Comparison of ENCODE assay signal across 8 cellular contexts in the genomic region with DNA sequence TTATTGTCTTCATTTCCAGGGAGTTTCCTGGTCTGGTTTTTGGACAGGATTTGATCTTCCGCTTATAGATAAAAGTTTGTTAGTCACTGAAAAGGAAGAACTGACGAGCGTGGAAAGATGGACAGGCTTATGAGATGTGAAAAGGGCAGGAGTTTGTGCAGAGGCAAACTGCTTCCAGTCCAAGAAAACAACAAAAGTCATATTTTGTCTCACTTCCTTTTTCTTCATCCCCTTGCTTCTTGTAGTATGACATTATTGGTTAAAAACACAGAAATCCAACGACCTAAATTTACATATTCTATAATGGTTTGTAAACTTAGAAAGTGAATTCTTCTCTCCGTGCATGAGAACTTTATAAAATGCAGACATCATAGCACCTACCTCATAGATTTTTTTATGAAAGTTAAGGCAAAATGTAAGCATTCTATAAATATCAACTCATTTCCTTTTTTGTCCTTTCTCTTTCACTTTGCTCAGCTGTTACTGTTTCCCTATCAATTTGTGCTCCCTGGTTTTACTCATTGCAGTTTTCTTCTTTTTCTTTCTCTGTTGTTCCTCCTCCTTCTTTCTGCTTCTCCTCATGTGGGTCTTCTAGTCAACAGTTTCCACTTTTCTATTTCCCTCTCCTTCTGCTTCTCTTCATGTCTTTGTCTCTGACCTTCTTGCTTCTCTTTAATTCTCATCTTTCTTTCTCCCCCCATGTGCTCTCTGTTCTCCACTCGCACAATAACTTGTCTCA.
DNase-seq lines count a peak whose midpoint lies in the region; ATAC-seq and TF ChIP-seq lines count a peak whose summit lies in the region.

No MANE protein-coding gene starts in this region.

- no peaks in the 10 kb centered on the region for H4K20me1 ChIP-seq in smooth muscle cell (ENCODE audit: low read depth)

- no peak overlapping the region for H3K27ac ChIP-seq in smooth muscle cell (ENCODE audit: low read depth)

- peak; percentile 98 for ATAC-seq in HG02938 (IDR thresholded peaks at IDR 0.05; ENCODE audit: unreplicated experiment)
- 0 out of 3 replicates have a peak, but pooled peaks have one; percentile 18 for ATAC-seq in SK-N-SH treated with all-trans-retinoic acid at 6 μM for 48 hours

- no peaks in the 10 kb centered on the region for H3K79me2 ChIP-seq in smooth muscle cell (ENCODE audit: low read depth)

- no peak for TF ChIP-seq CTCF in smooth muscle cell (IDR thresholded peaks at IDR 0.05; ENCODE audit: borderline replicate concordance, insufficient read depth, poor library complexity, severe bottlenecking)

- DNase-seq in activated T-cell treated with anti-CD3 and anti-CD28 coated beads, Interleukin-2, amount 50 U/mL, for 24 hours = no peak
- no peak for DNase-seq in activated T-cell treated with anti-CD3 and anti-CD28 coated beads, Interleukin-2, amount 50 U/mL, for 48 hours
- DNase-seq in smooth muscle cell (lab: John Stamatoyannopoulos, UW; ENCODE audit: unreplicated experiment) = no peak
- no peak for DNase-seq in amygdala (lab: John Stamatoyannopoulos, UW)
- no peak for DNase-seq in UCSD-AML1 (lab: John Stamatoyannopoulos, UW; ENCODE audit: unreplicated experiment)
- no peak for DNase-seq in kidney glomerular epithelial cell (lab: John Stamatoyannopoulos, UW)

- H3K4me1 Mint-ChIP-seq in activated T-cell treated with anti-CD3 and anti-CD28 coated beads, Interleukin-2, amount 50 U/mL, for 24 hours (ENCODE audit: low read depth) = peaks cover 16% of the 10 kb centered on the region

- no peaks in the 10 kb centered on the region for H3K4me1 ChIP-seq in smooth muscle cell (ENCODE audit: low read depth)

- no peaks in the 10 kb centered on the region for H3K27me3 ChIP-seq in smooth muscle cell (ENCODE audit: low read depth)

- H3K9me3 Mint-ChIP-seq in activated T-cell treated with anti-CD3 and anti-CD28 coated beads, Interleukin-2, amount 50 U/mL, for 24 hours = no peaks in the 10 kb centered on the region

- 69% methylated on average over 6 of the region's 6 CpGs for WGBS in smooth muscle cell (ENCODE audit: low lambda C conversion rate)

- no peak overlapping the region for H3K9ac ChIP-seq in smooth muscle cell (ENCODE audit: low read depth)

- H3F3A ChIP-seq in smooth muscle cell (ENCODE audit: low read depth) = no peaks in the 10 kb centered on the region

- no peaks in the 10 kb centered on the region for H3K9me3 ChIP-seq in smooth muscle cell (replicated peaks; ENCODE audit: low read depth)

- peak overlapping the region; percentile 62 for H3K4me2 ChIP-seq in smooth muscle cell

- H2AFZ ChIP-seq in smooth muscle cell (ENCODE audit: low read depth) = peak overlapping the region; percentile 90

- H3K4me3 Mint-ChIP-seq in activated T-cell treated with anti-CD3 and anti-CD28 coated beads, Interleukin-2, amount 50 U/mL, for 24 hours = peak overlapping the region; percentile 7

- no peaks in the 10 kb centered on the region for H3K36me3 ChIP-seq in smooth muscle cell (ENCODE audit: low read depth)

- no peak overlapping the region for H3K4me3 ChIP-seq in smooth muscle cell

- no peaks in the 10 kb centered on the region for H3K27me3 Mint-ChIP-seq in activated T-cell treated with anti-CD3 and anti-CD28 coated beads, Interleukin-2, amount 50 U/mL, for 24 hours

- peak overlapping the region; percentile 45 for H3K27ac Mint-ChIP-seq in activated T-cell treated with anti-CD3 and anti-CD28 coated beads, Interleukin-2, amount 50 U/mL, for 24 hours

- H3K36me3 Mint-ChIP-seq in activated T-cell treated with anti-CD3 and anti-CD28 coated beads, Interleukin-2, amount 50 U/mL, for 24 hours (ENCODE audit: low read depth) = no peaks in the 10 kb centered on the region

TF ChIP-seq in SK-N-SH treated with all-trans-retinoic acid at 6 μM for 48 hours, 23 proteins besides CTCF, POLR2A, EP300 and RAD21:
- TF ChIP-seq, protein P1, sequence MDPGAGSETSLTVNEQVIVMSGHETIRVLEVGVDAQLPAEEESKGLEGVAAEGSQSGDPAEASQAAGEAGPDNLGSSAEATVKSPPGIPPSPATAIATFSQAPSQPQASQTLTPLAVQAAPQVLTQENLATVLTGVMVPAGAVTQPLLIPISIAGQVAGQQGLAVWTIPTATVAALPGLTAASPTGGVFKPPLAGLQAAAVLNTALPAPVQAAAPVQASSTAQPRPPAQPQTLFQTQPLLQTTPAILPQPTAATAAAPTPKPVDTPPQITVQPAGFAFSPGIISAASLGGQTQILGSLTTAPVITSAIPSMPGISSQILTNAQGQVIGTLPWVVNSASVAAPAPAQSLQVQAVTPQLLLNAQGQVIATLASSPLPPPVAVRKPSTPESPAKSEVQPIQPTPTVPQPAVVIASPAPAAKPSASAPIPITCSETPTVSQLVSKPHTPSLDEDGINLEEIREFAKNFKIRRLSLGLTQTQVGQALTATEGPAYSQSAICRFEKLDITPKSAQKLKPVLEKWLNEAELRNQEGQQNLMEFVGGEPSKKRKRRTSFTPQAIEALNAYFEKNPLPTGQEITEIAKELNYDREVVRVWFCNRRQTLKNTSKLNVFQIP (CRISPR knock-in tag; IDR thresholded peaks at IDR 0.05; ENCODE audit: borderline replicate concordance, low read depth) = no peak
- no peak for TF ChIP-seq TOX (CRISPR knock-in tag; IDR thresholded peaks at IDR 0.05; ENCODE audit: borderline replicate concordance)
- TF ChIP-seq ARNTL (CRISPR knock-in tag; IDR thresholded peaks at IDR 0.05; ENCODE audit: borderline replicate concordance, low read depth) = no peak
- TF ChIP-seq TCF4 (CRISPR knock-in tag; IDR thresholded peaks at IDR 0.05; ENCODE audit: borderline replicate concordance) = no peak
- no peak for TF ChIP-seq GLIS3 (CRISPR knock-in tag; IDR thresholded peaks at IDR 0.05)
- no peak for TF ChIP-seq ZC3H10 (CRISPR knock-in tag; IDR thresholded peaks at IDR 0.05)
- TF ChIP-seq, protein P2, sequence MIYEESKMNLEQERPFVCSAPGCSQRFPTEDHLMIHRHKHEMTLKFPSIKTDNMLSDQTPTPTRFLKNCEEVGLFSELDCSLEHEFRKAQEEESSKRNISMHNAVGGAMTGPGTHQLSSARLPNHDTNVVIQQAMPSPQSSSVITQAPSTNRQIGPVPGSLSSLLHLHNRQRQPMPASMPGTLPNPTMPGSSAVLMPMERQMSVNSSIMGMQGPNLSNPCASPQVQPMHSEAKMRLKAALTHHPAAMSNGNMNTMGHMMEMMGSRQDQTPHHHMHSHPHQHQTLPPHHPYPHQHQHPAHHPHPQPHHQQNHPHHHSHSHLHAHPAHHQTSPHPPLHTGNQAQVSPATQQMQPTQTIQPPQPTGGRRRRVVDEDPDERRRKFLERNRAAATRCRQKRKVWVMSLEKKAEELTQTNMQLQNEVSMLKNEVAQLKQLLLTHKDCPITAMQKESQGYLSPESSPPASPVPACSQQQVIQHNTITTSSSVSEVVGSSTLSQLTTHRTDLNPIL (CRISPR knock-in tag; IDR thresholded peaks at IDR 0.05; ENCODE audit: low read depth) = no peak
- TF ChIP-seq ZFP30 (CRISPR knock-in tag; IDR thresholded peaks at IDR 0.05) = no peak
- TF ChIP-seq ZNF8 (CRISPR knock-in tag; IDR thresholded peaks at IDR 0.05) = no peak
- TF ChIP-seq ISL1 (CRISPR knock-in tag; IDR thresholded peaks at IDR 0.05) = no peak
- no peak for TF ChIP-seq CSDC2 (CRISPR knock-in tag; IDR thresholded peaks at IDR 0.05)
- TF ChIP-seq, protein P3, sequence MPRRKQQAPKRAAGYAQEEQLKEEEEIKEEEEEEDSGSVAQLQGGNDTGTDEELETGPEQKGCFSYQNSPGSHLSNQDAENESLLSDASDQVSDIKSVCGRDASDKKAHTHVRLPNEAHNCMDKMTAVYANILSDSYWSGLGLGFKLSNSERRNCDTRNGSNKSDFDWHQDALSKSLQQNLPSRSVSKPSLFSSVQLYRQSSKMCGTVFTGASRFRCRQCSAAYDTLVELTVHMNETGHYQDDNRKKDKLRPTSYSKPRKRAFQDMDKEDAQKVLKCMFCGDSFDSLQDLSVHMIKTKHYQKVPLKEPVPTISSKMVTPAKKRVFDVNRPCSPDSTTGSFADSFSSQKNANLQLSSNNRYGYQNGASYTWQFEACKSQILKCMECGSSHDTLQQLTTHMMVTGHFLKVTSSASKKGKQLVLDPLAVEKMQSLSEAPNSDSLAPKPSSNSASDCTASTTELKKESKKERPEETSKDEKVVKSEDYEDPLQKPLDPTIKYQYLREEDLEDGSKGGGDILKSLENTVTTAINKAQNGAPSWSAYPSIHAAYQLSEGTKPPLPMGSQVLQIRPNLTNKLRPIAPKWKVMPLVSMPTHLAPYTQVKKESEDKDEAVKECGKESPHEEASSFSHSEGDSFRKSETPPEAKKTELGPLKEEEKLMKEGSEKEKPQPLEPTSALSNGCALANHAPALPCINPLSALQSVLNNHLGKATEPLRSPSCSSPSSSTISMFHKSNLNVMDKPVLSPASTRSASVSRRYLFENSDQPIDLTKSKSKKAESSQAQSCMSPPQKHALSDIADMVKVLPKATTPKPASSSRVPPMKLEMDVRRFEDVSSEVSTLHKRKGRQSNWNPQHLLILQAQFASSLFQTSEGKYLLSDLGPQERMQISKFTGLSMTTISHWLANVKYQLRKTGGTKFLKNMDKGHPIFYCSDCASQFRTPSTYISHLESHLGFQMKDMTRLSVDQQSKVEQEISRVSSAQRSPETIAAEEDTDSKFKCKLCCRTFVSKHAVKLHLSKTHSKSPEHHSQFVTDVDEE (CRISPR knock-in tag; IDR thresholded peaks at IDR 0.05) = no peak
- TF ChIP-seq, protein P4, sequence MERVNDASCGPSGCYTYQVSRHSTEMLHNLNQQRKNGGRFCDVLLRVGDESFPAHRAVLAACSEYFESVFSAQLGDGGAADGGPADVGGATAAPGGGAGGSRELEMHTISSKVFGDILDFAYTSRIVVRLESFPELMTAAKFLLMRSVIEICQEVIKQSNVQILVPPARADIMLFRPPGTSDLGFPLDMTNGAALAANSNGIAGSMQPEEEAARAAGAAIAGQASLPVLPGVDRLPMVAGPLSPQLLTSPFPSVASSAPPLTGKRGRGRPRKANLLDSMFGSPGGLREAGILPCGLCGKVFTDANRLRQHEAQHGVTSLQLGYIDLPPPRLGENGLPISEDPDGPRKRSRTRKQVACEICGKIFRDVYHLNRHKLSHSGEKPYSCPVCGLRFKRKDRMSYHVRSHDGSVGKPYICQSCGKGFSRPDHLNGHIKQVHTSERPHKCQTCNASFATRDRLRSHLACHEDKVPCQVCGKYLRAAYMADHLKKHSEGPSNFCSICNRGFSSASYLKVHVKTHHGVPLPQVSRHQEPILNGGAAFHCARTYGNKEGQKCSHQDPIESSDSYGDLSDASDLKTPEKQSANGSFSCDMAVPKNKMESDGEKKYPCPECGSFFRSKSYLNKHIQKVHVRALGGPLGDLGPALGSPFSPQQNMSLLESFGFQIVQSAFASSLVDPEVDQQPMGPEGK (CRISPR knock-in tag; IDR thresholded peaks at IDR 0.05; ENCODE audit: borderline replicate concordance) = no peak
- no peak for TF ChIP-seq OSR1 (CRISPR knock-in tag; IDR thresholded peaks at IDR 0.05)
- no peak for TF ChIP-seq PPARA (CRISPR knock-in tag; IDR thresholded peaks at IDR 0.05; ENCODE audit: borderline replicate concordance)
- TF ChIP-seq BACH2 (CRISPR knock-in tag; IDR thresholded peaks at IDR 0.05; ENCODE audit: borderline replicate concordance) = no peak
- TF ChIP-seq ZNF565 (CRISPR knock-in tag; conservative IDR thresholded peaks at IDR 0.05; ENCODE audit: low read depth) = no peak
- no peak for TF ChIP-seq ZNF70 (CRISPR knock-in tag; IDR thresholded peaks at IDR 0.05)
